In the genomic region with DNA sequence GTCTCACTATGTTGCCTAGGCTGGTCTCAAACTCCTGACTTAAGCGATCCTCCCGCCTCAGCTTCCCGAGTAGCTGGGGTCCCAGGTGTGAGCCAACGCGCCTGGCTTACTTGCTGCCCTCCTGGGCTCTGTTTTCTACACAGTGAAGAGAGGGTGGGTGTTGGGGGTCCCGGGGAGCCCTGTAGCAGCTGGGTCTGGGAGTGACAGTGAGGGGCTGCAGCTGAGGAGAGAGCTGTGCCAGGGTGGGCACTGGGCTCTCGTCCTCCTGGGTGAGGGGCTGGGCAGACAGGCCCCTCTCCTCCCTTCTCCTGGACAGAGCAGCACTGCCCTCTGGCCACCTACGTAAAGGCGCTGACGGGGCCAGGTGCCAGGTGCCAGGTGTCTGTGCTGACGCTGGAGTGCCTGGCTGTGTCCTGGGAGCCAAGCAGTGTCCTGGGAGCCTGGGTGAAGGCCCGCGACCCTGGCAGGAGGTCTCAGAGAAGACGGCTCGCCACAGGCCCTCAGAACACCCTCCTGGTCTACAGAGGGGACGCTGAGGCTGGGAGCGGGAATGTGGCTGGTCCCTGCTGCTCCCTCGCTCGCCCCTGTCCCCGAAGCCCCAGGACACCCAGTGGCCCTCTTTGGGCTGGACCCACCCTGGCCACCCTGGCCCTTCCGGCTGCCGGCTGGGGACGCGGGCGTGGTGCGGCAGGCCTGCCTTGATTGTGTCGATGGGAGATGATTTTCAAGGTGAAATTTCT, we compare ENCODE assay signal across 21 cellular contexts. TPM values are rescaled to one million over a fixed set of nuclear protein-coding genes. Genes with fewer than 3 reads are reported as not detected.
"Had no signal": no experiment of that assay in that cellular context is flagged by ENCODE, and none has a peak within 500 bp of the region (broad histone marks: within the 10 kb centered on the region; RNA-seq: fewer than 3 reads in every experiment).

No MANE protein-coding gene starts in this region.

- H3K4me3 ChIP-seq: coronary artery, dorsolateral prefrontal cortex, gastrocnemius medialis, heart right ventricle, lung, psoas muscle, uterus had no signal

- H3K27ac ChIP-seq: coronary artery, dorsolateral prefrontal cortex, gastrocnemius medialis, heart right ventricle, psoas muscle, uterus had no signal

- FAIRE-seq: endometrium, islet of Langerhans, small intestine had no signal

- H3K4me3 Mint-ChIP-seq: natural killer cell treated with Interleukin-12 subunit alpha and Interleukin-12 subunit beta and Interleukin-15 and Interleukin-18, amount 100 ng/mL, for 72 hours had no signal

- H3K9me3 ChIP-seq: gastrocnemius medialis, heart right ventricle, psoas muscle, uterus had no signal

- H3K36me3 Mint-ChIP-seq: natural killer cell treated with Interleukin-12 subunit alpha and Interleukin-12 subunit beta and Interleukin-15 and Interleukin-18, amount 100 ng/mL, for 72 hours had no signal

- H3K9me3 Mint-ChIP-seq: natural killer cell treated with Interleukin-12 subunit alpha and Interleukin-12 subunit beta and Interleukin-15 and Interleukin-18, amount 100 ng/mL, for 72 hours had no signal

- H3K27ac Mint-ChIP-seq: natural killer cell treated with Interleukin-12 subunit alpha and Interleukin-12 subunit beta and Interleukin-15 and Interleukin-18, amount 100 ng/mL, for 72 hours had no signal

- ATAC-seq: esophagus mucosa; gastrocnemius medialis; left lobe of liver; natural killer cell treated with Interleukin-12 subunit alpha and Interleukin-12 subunit beta and Interleukin-15 and Interleukin-18, amount 100 ng/mL, for 72 hours; psoas muscle had no signal

- DNase-seq: dorsolateral prefrontal cortex; effector CD8-positive, alpha-beta T cell; gastrocnemius medialis; heart right ventricle; hypothalamus; mesenchymal stem cell; midbrain; small intestine; stimulated activated CD4-positive, alpha-beta T cell treated with anti-CD3 and anti-CD28 coated beads, Interleukin-12 subunit alpha, Interleukin-12 subunit beta, amount 100 ng/mL, for 4 hours; stimulated activated naive CD4-positive, alpha-beta T cell treated with Interleukin-2 at 50 U/mL for 16 hours; uterus had no signal

- H3K4me1 ChIP-seq: gastrocnemius medialis, heart right ventricle, psoas muscle, uterus had no signal

- H3K36me3 ChIP-seq: gastrocnemius medialis, heart right ventricle, uterus had no signal

RNA-seq across cellular contexts. Expression of a gene that starts 35.6 kb away (rescaled TPM):
- total RNA-seq: dorsolateral prefrontal cortex; esophagus mucosa; fibroblast of lung; gastrocnemius medialis; heart right ventricle; left lobe of liver; lung; natural killer cell treated with Interleukin-12 subunit alpha and Interleukin-12 subunit beta and Interleukin-15 and Interleukin-18, amount 100 ng/mL, for 72 hours; osteoblast; psoas muscle; uterus had no signal
- polyA plus RNA-seq: fibroblast of lung, heart right ventricle, lung, psoas muscle, small intestine had no signal
